In genomic region chr2:240298316-240298790, GRCh38 we compare ENCODE assay signal across 24 cellular contexts.
"Had no signal": no experiment of that assay in that cellular context is flagged by ENCODE, and none has a peak within 500 bp of the region (broad histone marks: within the 10 kb centered on the region; RNA-seq: fewer than 3 reads in every experiment).

No MANE protein-coding gene starts in this region.

- DNase-seq: effector CD8-positive, alpha-beta T cell; endodermal cell; foreskin keratinocyte; kidney; mesenchymal stem cell; naive thymus-derived CD8-positive, alpha-beta T cell; nephron progenitor cell; nucleus accumbens; right cardiac atrium; sigmoid colon; stimulated activated CD4-positive, alpha-beta T cell treated with anti-CD3 and anti-CD28 coated beads, Interleukin-2, amount 100 ng/mL, for 24 hours; stimulated activated CD4-positive, alpha-beta T cell treated with anti-CD3 and anti-CD28 coated beads, Interleukin-4, amount 100 ng/mL, for 24 hours; stimulated activated naive CD4-positive, alpha-beta T cell treated with Interleukin-2 at 50 U/mL for 16 hours; thyroid gland; trophoblast cell had no signal

- ATAC-seq: esophagus mucosa; foreskin keratinocyte; gastroesophageal sphincter; left lung; naive thymus-derived CD8-positive, alpha-beta T cell; psoas muscle had no signal

- H3K36me3 ChIP-seq: gastroesophageal sphincter, heart left ventricle, left lung, ovary, sigmoid colon, stomach, thyroid gland had no signal

- H3K27me3 ChIP-seq: dorsolateral prefrontal cortex, gastroesophageal sphincter, hepatocyte, ovary, sigmoid colon, stomach, thyroid gland had no signal

- H3K4me3 ChIP-seq: dorsolateral prefrontal cortex, gastroesophageal sphincter, heart left ventricle, hepatocyte, left lung, ovary, psoas muscle, sigmoid colon, stomach, thyroid gland had no signal
